Comparison of ENCODE assay signal across 2 cellular contexts in the genomic region with DNA sequence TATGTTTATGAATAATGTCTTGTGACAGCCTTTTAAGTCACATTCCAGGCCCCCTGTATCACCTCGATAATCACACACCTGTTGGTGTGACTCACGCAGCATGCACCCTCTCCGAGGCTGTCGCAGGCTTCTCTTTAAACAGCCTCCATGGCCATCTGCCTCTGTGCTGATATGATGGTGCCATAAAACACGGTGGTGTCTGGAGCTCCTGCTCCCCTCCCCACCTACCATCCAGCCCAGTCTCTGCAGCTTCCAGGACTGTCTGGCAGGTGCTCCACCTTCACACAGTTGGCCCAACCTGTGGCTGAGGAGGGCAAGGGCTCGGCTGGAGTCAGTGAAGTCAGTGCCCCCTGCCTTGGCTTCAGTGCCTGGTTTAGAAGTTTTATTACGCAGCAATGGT.
TF ChIP-seq lines count a peak whose summit lies in the region.

No MANE protein-coding gene starts in this region.

TF ChIP-seq in IMR-90, 13 proteins besides CTCF, POLR2A, EP300 and RAD21:
- no peak for TF ChIP-seq RCOR1 (IDR thresholded peaks at IDR 0.05; ENCODE audit: insufficient replicate concordance, low read length)
- TF ChIP-seq BHLHE40 (IDR thresholded peaks at IDR 0.05; ENCODE audit: low read depth, low read length), result no peak
- TF ChIP-seq, protein P1, sequence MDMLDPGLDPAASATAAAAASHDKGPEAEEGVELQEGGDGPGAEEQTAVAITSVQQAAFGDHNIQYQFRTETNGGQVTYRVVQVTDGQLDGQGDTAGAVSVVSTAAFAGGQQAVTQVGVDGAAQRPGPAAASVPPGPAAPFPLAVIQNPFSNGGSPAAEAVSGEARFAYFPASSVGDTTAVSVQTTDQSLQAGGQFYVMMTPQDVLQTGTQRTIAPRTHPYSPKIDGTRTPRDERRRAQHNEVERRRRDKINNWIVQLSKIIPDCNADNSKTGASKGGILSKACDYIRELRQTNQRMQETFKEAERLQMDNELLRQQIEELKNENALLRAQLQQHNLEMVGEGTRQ (IDR thresholded peaks at IDR 0.05; ENCODE audit: low read depth, low read length), result no peak
- TF ChIP-seq, protein P2, sequence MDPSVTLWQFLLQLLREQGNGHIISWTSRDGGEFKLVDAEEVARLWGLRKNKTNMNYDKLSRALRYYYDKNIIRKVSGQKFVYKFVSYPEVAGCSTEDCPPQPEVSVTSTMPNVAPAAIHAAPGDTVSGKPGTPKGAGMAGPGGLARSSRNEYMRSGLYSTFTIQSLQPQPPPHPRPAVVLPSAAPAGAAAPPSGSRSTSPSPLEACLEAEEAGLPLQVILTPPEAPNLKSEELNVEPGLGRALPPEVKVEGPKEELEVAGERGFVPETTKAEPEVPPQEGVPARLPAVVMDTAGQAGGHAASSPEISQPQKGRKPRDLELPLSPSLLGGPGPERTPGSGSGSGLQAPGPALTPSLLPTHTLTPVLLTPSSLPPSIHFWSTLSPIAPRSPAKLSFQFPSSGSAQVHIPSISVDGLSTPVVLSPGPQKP (IDR thresholded peaks at IDR 0.05; ENCODE audit: borderline replicate concordance, low read depth, low read length), result no peak
- TF ChIP-seq RFX5 (IDR thresholded peaks at IDR 0.05; ENCODE audit: low read depth, low read length), result no peak
- no peak for TF ChIP-seq SMC3 (IDR thresholded peaks at IDR 0.05; ENCODE audit: low read depth, low read length)
- TF ChIP-seq MAZ (IDR thresholded peaks at IDR 0.05; ENCODE audit: borderline replicate concordance, low read depth, low read length), result no peak
- TF ChIP-seq MAFK (IDR thresholded peaks at IDR 0.05; ENCODE audit: low read depth, low read length), result no peak
- no peak for TF ChIP-seq MXI1 (IDR thresholded peaks at IDR 0.05; ENCODE audit: borderline replicate concordance, low read depth, low read length)
- no peak for TF ChIP-seq CEBPB (IDR thresholded peaks at IDR 0.05; ENCODE audit: low read depth, low read length)
- no peak for TF ChIP-seq NFE2L2 (IDR thresholded peaks at IDR 0.05; ENCODE audit: low read depth, low read length)
- TF ChIP-seq CHD1 (IDR thresholded peaks at IDR 0.05; ENCODE audit: low read depth, low read length), result no peak
- TF ChIP-seq FOS (IDR thresholded peaks at IDR 0.05; ENCODE audit: low read depth, low read length), result no peak

TF ChIP-seq in WTC11, 78 proteins besides CTCF, POLR2A, EP300 and RAD21:
- TF ChIP-seq RORB (CRISPR knock-in tag; IDR thresholded peaks at IDR 0.05) (no peak), IRF2 (CRISPR knock-in tag; IDR thresholded peaks at IDR 0.05; ENCODE audit: borderline replicate concordance, low read depth) (no peak), ZNF317 (CRISPR knock-in tag; IDR thresholded peaks at IDR 0.05; ENCODE audit: borderline replicate concordance, low read depth) (no peak), KAT7 (CRISPR knock-in tag; IDR thresholded peaks at IDR 0.05; ENCODE audit: borderline replicate concordance) (no peak), JUN (CRISPR knock-in tag; IDR thresholded peaks at IDR 0.05) (no peak), FOXK1 (CRISPR knock-in tag; IDR thresholded peaks at IDR 0.05) (no peak), GTF2I (CRISPR knock-in tag; conservative IDR thresholded peaks at IDR 0.05) (no peak), SMAD3 (CRISPR knock-in tag; IDR thresholded peaks at IDR 0.05; ENCODE audit: borderline replicate concordance) (no peak), TEAD4 (CRISPR knock-in tag; IDR thresholded peaks at IDR 0.05) (no peak), HMGA2 (CRISPR knock-in tag; IDR thresholded peaks at IDR 0.05) (no peak)
- TF ChIP-seq, protein P3, sequence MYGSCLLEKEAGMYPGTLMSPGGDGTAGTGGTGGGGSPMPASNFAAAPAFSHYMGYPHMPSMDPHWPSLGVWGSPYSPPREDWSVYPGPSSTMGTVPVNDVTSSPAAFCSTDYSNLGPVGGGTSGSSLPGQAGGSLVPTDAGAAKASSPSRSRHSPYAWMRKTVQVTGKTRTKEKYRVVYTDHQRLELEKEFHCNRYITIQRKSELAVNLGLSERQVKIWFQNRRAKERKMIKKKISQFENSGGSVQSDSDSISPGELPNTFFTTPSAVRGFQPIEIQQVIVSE (CRISPR knock-in tag; IDR thresholded peaks at IDR 0.05; ENCODE audit: borderline replicate concordance), result no peak
- TF ChIP-seq, protein P4, sequence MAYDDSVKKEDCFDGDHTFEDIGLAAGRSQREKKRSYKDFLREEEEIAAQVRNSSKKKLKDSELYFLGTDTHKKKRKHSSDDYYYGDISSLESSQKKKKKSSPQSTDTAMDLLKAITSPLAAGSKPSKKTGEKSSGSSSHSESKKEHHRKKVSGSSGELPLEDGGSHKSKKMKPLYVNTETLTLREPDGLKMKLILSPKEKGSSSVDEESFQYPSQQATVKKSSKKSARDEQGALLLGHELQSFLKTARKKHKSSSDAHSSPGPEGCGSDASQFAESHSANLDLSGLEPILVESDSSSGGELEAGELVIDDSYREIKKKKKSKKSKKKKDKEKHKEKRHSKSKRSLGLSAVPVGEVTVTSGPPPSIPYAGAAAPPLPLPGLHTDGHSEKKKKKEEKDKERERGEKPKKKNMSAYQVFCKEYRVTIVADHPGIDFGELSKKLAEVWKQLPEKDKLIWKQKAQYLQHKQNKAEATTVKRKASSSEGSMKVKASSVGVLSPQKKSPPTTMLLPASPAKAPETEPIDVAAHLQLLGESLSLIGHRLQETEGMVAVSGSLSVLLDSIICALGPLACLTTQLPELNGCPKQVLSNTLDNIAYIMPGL (CRISPR knock-in tag; IDR thresholded peaks at IDR 0.05), result no peak
- TF ChIP-seq, protein P5, sequence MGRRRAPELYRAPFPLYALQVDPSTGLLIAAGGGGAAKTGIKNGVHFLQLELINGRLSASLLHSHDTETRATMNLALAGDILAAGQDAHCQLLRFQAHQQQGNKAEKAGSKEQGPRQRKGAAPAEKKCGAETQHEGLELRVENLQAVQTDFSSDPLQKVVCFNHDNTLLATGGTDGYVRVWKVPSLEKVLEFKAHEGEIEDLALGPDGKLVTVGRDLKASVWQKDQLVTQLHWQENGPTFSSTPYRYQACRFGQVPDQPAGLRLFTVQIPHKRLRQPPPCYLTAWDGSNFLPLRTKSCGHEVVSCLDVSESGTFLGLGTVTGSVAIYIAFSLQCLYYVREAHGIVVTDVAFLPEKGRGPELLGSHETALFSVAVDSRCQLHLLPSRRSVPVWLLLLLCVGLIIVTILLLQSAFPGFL (CRISPR knock-in tag; IDR thresholded peaks at IDR 0.05; ENCODE audit: borderline replicate concordance), result no peak
- TF ChIP-seq, protein P6, sequence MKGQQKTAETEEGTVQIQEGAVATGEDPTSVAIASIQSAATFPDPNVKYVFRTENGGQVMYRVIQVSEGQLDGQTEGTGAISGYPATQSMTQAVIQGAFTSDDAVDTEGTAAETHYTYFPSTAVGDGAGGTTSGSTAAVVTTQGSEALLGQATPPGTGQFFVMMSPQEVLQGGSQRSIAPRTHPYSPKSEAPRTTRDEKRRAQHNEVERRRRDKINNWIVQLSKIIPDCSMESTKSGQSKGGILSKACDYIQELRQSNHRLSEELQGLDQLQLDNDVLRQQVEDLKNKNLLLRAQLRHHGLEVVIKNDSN (CRISPR knock-in tag; IDR thresholded peaks at IDR 0.05), result no peak
- TF ChIP-seq, protein P7, sequence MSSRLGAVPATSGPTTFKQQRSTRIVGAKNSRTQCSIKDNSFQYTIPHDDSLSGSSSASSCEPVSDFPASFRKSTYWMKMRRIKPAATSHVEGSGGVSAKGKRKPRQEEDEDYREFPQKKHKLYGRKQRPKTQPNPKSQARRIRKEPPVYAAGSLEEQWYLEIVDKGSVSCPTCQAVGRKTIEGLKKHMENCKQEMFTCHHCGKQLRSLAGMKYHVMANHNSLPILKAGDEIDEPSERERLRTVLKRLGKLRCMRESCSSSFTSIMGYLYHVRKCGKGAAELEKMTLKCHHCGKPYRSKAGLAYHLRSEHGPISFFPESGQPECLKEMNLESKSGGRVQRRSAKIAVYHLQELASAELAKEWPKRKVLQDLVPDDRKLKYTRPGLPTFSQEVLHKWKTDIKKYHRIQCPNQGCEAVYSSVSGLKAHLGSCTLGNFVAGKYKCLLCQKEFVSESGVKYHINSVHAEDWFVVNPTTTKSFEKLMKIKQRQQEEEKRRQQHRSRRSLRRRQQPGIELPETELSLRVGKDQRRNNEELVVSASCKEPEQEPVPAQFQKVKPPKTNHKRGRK (CRISPR knock-in tag; IDR thresholded peaks at IDR 0.05; ENCODE audit: borderline replicate concordance), result no peak
- TF ChIP-seq, protein P8, sequence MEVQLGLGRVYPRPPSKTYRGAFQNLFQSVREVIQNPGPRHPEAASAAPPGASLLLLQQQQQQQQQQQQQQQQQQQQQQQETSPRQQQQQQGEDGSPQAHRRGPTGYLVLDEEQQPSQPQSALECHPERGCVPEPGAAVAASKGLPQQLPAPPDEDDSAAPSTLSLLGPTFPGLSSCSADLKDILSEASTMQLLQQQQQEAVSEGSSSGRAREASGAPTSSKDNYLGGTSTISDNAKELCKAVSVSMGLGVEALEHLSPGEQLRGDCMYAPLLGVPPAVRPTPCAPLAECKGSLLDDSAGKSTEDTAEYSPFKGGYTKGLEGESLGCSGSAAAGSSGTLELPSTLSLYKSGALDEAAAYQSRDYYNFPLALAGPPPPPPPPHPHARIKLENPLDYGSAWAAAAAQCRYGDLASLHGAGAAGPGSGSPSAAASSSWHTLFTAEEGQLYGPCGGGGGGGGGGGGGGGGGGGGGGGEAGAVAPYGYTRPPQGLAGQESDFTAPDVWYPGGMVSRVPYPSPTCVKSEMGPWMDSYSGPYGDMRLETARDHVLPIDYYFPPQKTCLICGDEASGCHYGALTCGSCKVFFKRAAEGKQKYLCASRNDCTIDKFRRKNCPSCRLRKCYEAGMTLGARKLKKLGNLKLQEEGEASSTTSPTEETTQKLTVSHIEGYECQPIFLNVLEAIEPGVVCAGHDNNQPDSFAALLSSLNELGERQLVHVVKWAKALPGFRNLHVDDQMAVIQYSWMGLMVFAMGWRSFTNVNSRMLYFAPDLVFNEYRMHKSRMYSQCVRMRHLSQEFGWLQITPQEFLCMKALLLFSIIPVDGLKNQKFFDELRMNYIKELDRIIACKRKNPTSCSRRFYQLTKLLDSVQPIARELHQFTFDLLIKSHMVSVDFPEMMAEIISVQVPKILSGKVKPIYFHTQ (CRISPR knock-in tag; IDR thresholded peaks at IDR 0.05), result no peak
- TF ChIP-seq, protein P9, sequence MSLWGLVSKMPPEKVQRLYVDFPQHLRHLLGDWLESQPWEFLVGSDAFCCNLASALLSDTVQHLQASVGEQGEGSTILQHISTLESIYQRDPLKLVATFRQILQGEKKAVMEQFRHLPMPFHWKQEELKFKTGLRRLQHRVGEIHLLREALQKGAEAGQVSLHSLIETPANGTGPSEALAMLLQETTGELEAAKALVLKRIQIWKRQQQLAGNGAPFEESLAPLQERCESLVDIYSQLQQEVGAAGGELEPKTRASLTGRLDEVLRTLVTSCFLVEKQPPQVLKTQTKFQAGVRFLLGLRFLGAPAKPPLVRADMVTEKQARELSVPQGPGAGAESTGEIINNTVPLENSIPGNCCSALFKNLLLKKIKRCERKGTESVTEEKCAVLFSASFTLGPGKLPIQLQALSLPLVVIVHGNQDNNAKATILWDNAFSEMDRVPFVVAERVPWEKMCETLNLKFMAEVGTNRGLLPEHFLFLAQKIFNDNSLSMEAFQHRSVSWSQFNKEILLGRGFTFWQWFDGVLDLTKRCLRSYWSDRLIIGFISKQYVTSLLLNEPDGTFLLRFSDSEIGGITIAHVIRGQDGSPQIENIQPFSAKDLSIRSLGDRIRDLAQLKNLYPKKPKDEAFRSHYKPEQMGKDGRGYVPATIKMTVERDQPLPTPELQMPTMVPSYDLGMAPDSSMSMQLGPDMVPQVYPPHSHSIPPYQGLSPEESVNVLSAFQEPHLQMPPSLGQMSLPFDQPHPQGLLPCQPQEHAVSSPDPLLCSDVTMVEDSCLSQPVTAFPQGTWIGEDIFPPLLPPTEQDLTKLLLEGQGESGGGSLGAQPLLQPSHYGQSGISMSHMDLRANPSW (CRISPR knock-in tag; conservative IDR thresholded peaks at IDR 0.05; ENCODE audit: low read depth), result no peak
